1 cellular context compared by ENCODE assay signal in the genomic region with DNA sequence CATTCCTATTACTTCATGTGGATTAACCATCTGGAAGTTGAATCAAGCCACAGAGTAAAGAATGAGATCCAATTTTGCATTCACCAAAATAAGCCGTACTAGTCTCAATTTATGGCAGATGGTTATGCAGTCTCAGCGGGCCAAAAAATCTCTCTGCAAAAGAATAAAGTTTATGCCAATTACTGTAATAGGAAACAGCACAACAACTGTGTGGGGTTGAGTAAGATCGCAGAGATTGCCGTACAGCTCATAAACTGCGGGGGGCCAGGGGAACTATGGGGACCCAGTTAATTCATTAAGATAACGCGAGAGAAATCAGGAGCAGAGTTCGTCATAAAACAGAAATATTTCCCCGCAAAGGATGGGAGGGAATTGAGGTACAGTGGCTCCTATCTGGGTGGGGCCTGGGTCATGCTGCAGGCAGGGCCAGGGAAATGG.
TF ChIP-seq lines count a peak whose summit lies in the region.

No MANE protein-coding gene starts in this region.

TF ChIP-seq in SK-N-SH treated with all-trans-retinoic acid at 6 μM for 48 hours, 23 proteins besides CTCF, POLR2A, EP300 and RAD21 (continued from another document):
- TF ChIP-seq ZNF565 (CRISPR knock-in tag; conservative IDR thresholded peaks at IDR 0.05; ENCODE audit: low read depth) (no peak), ZFP3 (CRISPR knock-in tag; IDR thresholded peaks at IDR 0.05) (no peak), GLIS3 (CRISPR knock-in tag; IDR thresholded peaks at IDR 0.05) (no peak), SNAI2 (CRISPR knock-in tag; IDR thresholded peaks at IDR 0.05) (no peak), BACH2 (CRISPR knock-in tag; IDR thresholded peaks at IDR 0.05; ENCODE audit: borderline replicate concordance) (no peak), RARB (CRISPR knock-in tag; IDR thresholded peaks at IDR 0.05) (no peak)
- TF ChIP-seq, protein P1, sequence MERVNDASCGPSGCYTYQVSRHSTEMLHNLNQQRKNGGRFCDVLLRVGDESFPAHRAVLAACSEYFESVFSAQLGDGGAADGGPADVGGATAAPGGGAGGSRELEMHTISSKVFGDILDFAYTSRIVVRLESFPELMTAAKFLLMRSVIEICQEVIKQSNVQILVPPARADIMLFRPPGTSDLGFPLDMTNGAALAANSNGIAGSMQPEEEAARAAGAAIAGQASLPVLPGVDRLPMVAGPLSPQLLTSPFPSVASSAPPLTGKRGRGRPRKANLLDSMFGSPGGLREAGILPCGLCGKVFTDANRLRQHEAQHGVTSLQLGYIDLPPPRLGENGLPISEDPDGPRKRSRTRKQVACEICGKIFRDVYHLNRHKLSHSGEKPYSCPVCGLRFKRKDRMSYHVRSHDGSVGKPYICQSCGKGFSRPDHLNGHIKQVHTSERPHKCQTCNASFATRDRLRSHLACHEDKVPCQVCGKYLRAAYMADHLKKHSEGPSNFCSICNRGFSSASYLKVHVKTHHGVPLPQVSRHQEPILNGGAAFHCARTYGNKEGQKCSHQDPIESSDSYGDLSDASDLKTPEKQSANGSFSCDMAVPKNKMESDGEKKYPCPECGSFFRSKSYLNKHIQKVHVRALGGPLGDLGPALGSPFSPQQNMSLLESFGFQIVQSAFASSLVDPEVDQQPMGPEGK (CRISPR knock-in tag; IDR thresholded peaks at IDR 0.05; ENCODE audit: borderline replicate concordance), result no peak
